ENCODE assay signal across 8 cellular contexts in the genomic region with DNA sequence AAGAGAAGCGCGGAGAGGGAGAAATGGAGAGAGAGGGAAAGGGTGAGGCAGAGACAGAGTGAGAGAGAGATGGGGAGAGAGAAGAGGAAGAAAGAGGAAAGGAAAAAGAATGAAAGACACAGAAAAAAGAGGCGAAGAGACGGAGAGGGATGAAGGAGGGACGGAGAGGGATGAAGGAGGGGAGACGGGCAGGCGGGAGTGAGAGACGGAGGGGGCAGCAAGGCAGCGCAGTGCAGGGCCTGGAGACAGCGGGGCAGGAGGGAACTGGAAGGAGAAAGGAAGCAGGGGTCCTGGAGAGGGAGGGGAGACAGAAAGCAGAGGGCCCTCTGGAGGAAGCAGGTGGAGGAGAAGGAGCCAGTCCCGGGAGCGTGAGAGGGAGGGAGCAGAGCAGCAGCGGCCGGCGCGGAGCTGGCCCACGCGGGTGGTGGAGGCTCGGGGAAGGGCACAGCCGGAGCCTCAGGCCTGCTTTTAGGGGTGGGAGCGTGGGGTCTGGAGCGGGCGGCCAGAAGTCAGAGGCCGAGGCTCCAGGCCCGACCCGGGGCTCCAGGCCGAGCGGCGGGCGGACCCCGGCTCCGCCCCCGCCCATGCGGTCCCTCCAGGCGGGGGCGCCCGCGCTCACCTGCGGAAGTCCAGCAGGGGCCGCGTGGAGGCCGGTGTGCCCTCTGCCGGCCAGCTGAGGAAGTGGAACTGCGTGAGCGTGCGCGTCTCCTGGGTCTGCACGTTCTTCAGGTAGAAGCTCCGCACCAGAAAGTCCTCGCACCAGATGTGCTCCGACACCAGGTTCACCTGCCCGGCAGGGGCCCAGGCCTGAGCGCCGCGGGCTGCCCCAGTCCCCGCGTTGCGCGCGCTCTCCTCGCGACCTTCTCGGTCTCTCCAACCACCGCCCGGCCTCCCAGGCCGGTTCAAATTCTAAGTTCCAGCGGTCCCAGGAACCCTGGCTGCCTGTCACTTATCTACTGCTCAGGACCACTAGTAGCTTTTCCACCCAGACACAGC. TPM values are rescaled to one million over a fixed set of nuclear protein-coding genes. Genes with fewer than 3 reads are reported as not detected.
A peak's percentile ranks its signal among the peaks of the same experiment; 100 is the strongest.
DNase-seq lines count a peak whose midpoint lies in the region; ATAC-seq and TF ChIP-seq lines count a peak whose summit lies in the region.

No MANE protein-coding gene starts in this region.

- H3K27me3 ChIP-seq in AG04450 (ENCODE audit: control insufficient read depth, insufficient read depth, low read length) (no peaks in the 10 kb centered on the region), right lobe of liver (no peaks in the 10 kb centered on the region)

- H3K27ac ChIP-seq in AG04450 (ENCODE audit: low read depth, low read length), result peak overlapping the region; percentile 21
- H3K27ac ChIP-seq in right lobe of liver, result peak overlapping the region in 2 of 3 donors; percentile 40 to 63

- intact Hi-C loops in right lobe of liver (cut with DNase I), result loop anchor here in 1 of 2 donors (5.0 to 10.0 kb wide), 3 partner anchors 70 to 270 kb away; a partner anchor contains a TSS

- TF ChIP-seq CTCF in AG04450 (IDR thresholded peaks at IDR 0.05; ENCODE audit: low read depth, low read length) (peak; percentile 89), right lobe of liver (IDR thresholded peaks at IDR 0.05) (peak; percentile 99 to 100 (median 99))

- 11% methylated on average over 16 of the region's 67 CpGs for WGBS in right lobe of liver (ENCODE audit: insufficient coverage, low coverage, low lambda C conversion rate, missing lambda C conversion rate)

- ATAC-seq in GM18858 (IDR thresholded peaks at IDR 0.05; ENCODE audit: unreplicated experiment) (peak; percentile 77), HG03064 (IDR thresholded peaks at IDR 0.05; ENCODE audit: low read depth, unreplicated experiment) (peak; percentile 89), right lobe of liver (peak; percentile 96 to 98 (median 96))

- H3K4me3 ChIP-seq in AG04450 (ENCODE audit: low read depth, low read length) (peak overlapping the region; percentile 56), right lobe of liver (peak overlapping the region; percentile 56 to 59 (median 57))

- no peaks in the 10 kb centered on the region for H3K36me3 ChIP-seq in right lobe of liver

- DNase-seq in AG04450 (ENCODE audit: low read depth, low spot score), result peak; percentile 36
- DNase-seq in NCI-H2196 treated with DMSO at 0.1 percent for 48 hours (lab: John Stamatoyannopoulos, UW; ENCODE audit: unreplicated experiment), result peak; percentile 75
- DNase-seq in activated CD4-positive, alpha-beta T cell treated with anti-CD3 and anti-CD28 coated beads for 48 hours, result peak; percentile 92
- DNase-seq in dedifferentiated amniotic fluid mesenchymal stem cell (ENCODE audit: extremely low spot score), result peak; percentile 56
- peak; percentile 92 to 93 (median 92) for DNase-seq in right lobe of liver
- peak; percentile 85 to 89 for DNase-seq in stimulated activated CD4-positive, alpha-beta T cell treated with anti-CD3 and anti-CD28 coated beads, Interleukin-4, amount 100 ng/mL, for 4 hours

- no peaks in the 10 kb centered on the region for H3K9me3 ChIP-seq in AG04450 (ENCODE audit: control insufficient read depth, insufficient read depth, low read length)
- no peaks in the 10 kb centered on the region for H3K9me3 ChIP-seq in right lobe of liver

- peaks cover 0 to 2% (median 0%) of the 10 kb centered on the region in 4 donors for H3K4me1 ChIP-seq in right lobe of liver

- POLR2A ChIA-PET in AG04450 (lab: Yijun Ruan, JAX), result interaction anchor here (0.6 to 1.5 kb wide), 5 partner anchors 9 to 65 kb away, joined by 3 to 5 read pairs (median 3); a partner anchor contains a TSS

- CTCF ChIA-PET in AG04450 (lab: Charles Lee), result interaction anchor here (0.6 to 12.4 kb wide), 68 partner anchors 9 to 1148 kb away, joined by 3 to 131 read pairs (median 6); a partner anchor contains a TSS

- TF ChIP-seq POLR2A in right lobe of liver (IDR thresholded peaks at IDR 0.05), result peak; percentile 49

RNA-seq across cellular contexts. Expression of a gene that starts 14.5 kb away (rescaled TPM):
- 11.7 and 15.1 TPM in 2 replicates for polyA plus RNA-seq in AG04450 (2011; rRNA removed)
- polyA minus RNA-seq in AG04450 (2011; rRNA and poly(A)+ RNA removed), result 19.8 and 26.2 TPM in 2 replicates
- under 1 TPM in 1 of 6 experiments, not detected in 5; 0.31 TPM for total RNA-seq in right lobe of liver

RNA-seq across cellular contexts. Expression of a gene that starts 15.5 kb away (rescaled TPM):
- 40.6 and 41.1 TPM in 2 replicates for polyA plus RNA-seq in AG04450 (2011; rRNA removed)
- 49.0 and 66.1 TPM in 2 replicates for polyA minus RNA-seq in AG04450 (2011; rRNA and poly(A)+ RNA removed)
- 10 to 100 TPM; 32.6 to 52.1 (median 39.9) TPM for total RNA-seq in right lobe of liver

RNA-seq across cellular contexts. Expression of a gene that starts 37.9 kb away (rescaled TPM):
- not detected in 2 replicates for polyA plus RNA-seq in AG04450 (2011; rRNA removed)
- polyA minus RNA-seq in AG04450 (2011; rRNA and poly(A)+ RNA removed), result not detected in 2 replicates
- total RNA-seq in right lobe of liver, result not detected

RNA-seq across cellular contexts. Expression of a gene that starts 40.9 kb away (rescaled TPM):
- 22.4 and 22.6 TPM in 2 replicates for polyA plus RNA-seq in AG04450 (2011; rRNA removed)
- 8.5 and 9.5 TPM in 2 replicates for polyA minus RNA-seq in AG04450 (2011; rRNA and poly(A)+ RNA removed)
- 100 to 1,000 TPM in 1 of 6 experiments, 10 to 100 TPM in 5; 14.9 to 114 (median 35.6) TPM for total RNA-seq in right lobe of liver

RNA-seq across cellular contexts. Expression of a gene that starts 41.6 kb away (rescaled TPM):
- not detected in 2 replicates for polyA plus RNA-seq in AG04450 (2011; rRNA removed)
- not detected in 2 replicates for polyA minus RNA-seq in AG04450 (2011; rRNA and poly(A)+ RNA removed)
- 1 to 10 TPM in 1 of 6 experiments, under 1 TPM in 3, not detected in 2; 0.27 to 2.0 (median 0.57) TPM for total RNA-seq in right lobe of liver

Comparison
In these comparisons a context has a peak if more than half of its experiments do, and no peak if none do; other contexts are left out.
1. Peak in every context shown above with its lines: DNase-seq, ATAC-seq, H3K4me3 ChIP-seq and H3K27ac ChIP-seq.
2. DNase-seq: peak in every context shown above with its lines; median percentile 92 in activated CD4-positive, alpha-beta T cell treated with anti-CD3 and anti-CD28 coated beads for 48 hours; 92 in right lobe of liver; 87 in stimulated activated CD4-positive, alpha-beta T cell treated with anti-CD3 and anti-CD28 coated beads, Interleukin-4, amount 100 ng/mL, for 4 hours; 75 in NCI-H2196 treated with DMSO at 0.1 percent for 48 hours; 56 in dedifferentiated amniotic fluid mesenchymal stem cell; 36 in AG04450.